Comparison of ENCODE assay signal across 12 cellular contexts in the genomic region with DNA sequence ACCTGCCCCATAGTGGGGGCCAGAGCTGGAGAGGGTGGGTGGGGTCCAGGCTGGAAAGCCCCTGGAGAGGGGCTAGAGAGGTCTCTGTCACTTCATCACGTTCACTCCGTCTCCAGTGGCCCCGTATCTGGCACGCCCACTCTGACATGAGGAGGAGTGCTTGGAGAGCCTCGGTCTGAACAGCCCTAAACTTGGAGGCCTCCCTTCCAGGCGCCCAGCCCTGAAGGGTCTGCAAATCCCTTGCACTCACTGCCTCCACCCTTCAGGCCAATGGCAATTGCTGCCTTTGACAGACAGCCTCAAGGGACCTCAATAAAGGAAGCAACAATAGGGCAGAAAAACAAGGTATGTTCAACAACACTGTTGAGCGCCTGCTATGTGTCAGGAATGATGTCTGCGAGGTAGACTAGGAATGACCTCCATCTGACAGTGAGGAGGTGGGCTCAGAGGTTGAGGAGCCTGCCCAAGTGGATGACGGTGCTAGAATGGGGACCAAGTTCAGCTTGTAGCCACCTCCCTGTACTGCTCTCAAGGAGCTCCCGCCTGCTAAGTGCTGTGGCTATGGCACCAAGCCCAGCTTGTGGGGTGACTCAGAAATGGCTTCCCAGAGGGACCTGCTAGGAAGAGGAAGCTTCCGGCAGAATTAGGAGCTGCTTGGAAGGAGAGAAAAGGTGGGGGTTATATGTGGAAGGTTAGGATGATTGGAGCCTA. TPM values are rescaled to one million over a fixed set of nuclear protein-coding genes. Genes with fewer than 3 reads are reported as not detected.
DNase-seq lines count a peak whose midpoint lies in the region; ATAC-seq and TF ChIP-seq lines count a peak whose summit lies in the region.
"Had no signal": no experiment of that assay in that cellular context is flagged by ENCODE, and none has a peak within 500 bp of the region (broad histone marks: within the 10 kb centered on the region; RNA-seq: fewer than 3 reads in every experiment).

No MANE protein-coding gene starts in this region.

- 0 out of 2 replicates have a peak overlapping the region, but pooled peaks have one; percentile 7 for H3K4me3 ChIP-seq in ACC112 (ENCODE audit: low read depth, low read length)
- no peak overlapping the region for H3K4me3 ChIP-seq in HEK293 (ENCODE audit: low read depth, low read length)

- H3K4me1 Mint-ChIP-seq in naive thymus-derived CD8-positive, alpha-beta T cell, result peaks cover 3 to 6% (median 6%) of the 10 kb centered on the region in 4 donors
- H3K4me1 Mint-ChIP-seq: nephron had no signal

- H3K36me3 ChIP-seq in ACC112 (ENCODE audit: insufficient read depth, low read length), result no peaks in the 10 kb centered on the region
- H3K36me3 ChIP-seq in HEK293 (ENCODE audit: control insufficient read depth in 2 of 2, insufficient read depth in 1 of 2, low read length in 2 of 2), result no peaks in the 10 kb centered on the region

- H3K27ac ChIP-seq in ACC112 (ENCODE audit: low read depth, low read length) (no peak overlapping the region), HEK293 (ENCODE audit: extremely low read depth, low read depth, low read length) (no peak overlapping the region)

- H3K4me1 ChIP-seq in ACC112 (ENCODE audit: control insufficient read depth, insufficient read depth, low read length, unreplicated experiment) (peaks cover 14% of the 10 kb centered on the region), HEK293 (ENCODE audit: control insufficient read depth, insufficient read depth, low read length) (no peaks in the 10 kb centered on the region)

- no peaks in the 10 kb centered on the region for H3K9me3 Mint-ChIP-seq in naive thymus-derived CD8-positive, alpha-beta T cell
- H3K9me3 Mint-ChIP-seq: activated CD4-positive, alpha-beta memory T cell treated with anti-CD3 and anti-CD28 coated beads for 36 hours; nephron had no signal

- H3K4me3 Mint-ChIP-seq in naive thymus-derived CD8-positive, alpha-beta T cell, result no peak overlapping the region
- H3K4me3 Mint-ChIP-seq: activated CD4-positive, alpha-beta memory T cell treated with anti-CD3 and anti-CD28 coated beads for 36 hours; nephron had no signal

- H3K27ac Mint-ChIP-seq in naive thymus-derived CD8-positive, alpha-beta T cell, result peak overlapping the region in 1 of 10 donors; percentile 33
- H3K27ac Mint-ChIP-seq: activated CD4-positive, alpha-beta memory T cell treated with anti-CD3 and anti-CD28 coated beads for 36 hours; nephron had no signal

- no peak for ATAC-seq in naive thymus-derived CD8-positive, alpha-beta T cell
- no peak for ATAC-seq in GM21367 (IDR thresholded peaks at IDR 0.05; ENCODE audit: unreplicated experiment)

- H3K36me3 Mint-ChIP-seq in naive thymus-derived CD8-positive, alpha-beta T cell, result no peaks in the 10 kb centered on the region
- H3K36me3 Mint-ChIP-seq: activated CD4-positive, alpha-beta memory T cell treated with anti-CD3 and anti-CD28 coated beads for 36 hours had no signal

- H3K9me3 ChIP-seq in HEK293 (ENCODE audit: control insufficient read depth, insufficient read depth, low read depth, low read length), result no peaks in the 10 kb centered on the region

- H3K27me3 Mint-ChIP-seq in naive thymus-derived CD8-positive, alpha-beta T cell, result peaks cover 5 to 32% (median 19%) of the 10 kb centered on the region in 5 donors

- CTCF ChIA-PET in HEK293 (lab: Yijun Ruan, JAX), result interaction anchor here (0.6 to 3.2 kb wide), 2 partner anchors 11 to 117 kb away, joined by 3 to 24 read pairs; no protein-coding TSS in a partner anchor

- no peak for TF ChIP-seq CTCF in HEK293 (tag by site-specific recombination; IDR thresholded peaks at IDR 0.05)

- no peaks in the 10 kb centered on the region for H3K79me2 ChIP-seq in ACC112 (ENCODE audit: control insufficient read depth, insufficient read depth, low read length, unreplicated experiment)

- POLR2A ChIA-PET in HEK293 (lab: Yijun Ruan, JAX), result no interaction called here
- POLR2A ChIA-PET in naive thymus-derived CD8-positive, alpha-beta T cell (lab: Charles Lee), result interaction anchor here (0.5 kb wide), 1 partner anchor 335 kb away, joined by 7 read pairs; no protein-coding TSS in a partner anchor

- peak; percentile 58 for DNase-seq in SW480 (ENCODE audit: low spot score)
- peak; percentile 95 for DNase-seq in hepatic stellate cell (ENCODE audit: low spot score)
- no peak for DNase-seq in naive thymus-derived CD8-positive, alpha-beta T cell
- DNase-seq in NCI-H526 treated with DMSO at 0.1 percent for 48 hours (lab: John Stamatoyannopoulos, UW), result no peak
- no peak for DNase-seq in NCI-H1105 (lab: John Stamatoyannopoulos, UW)
- DNase-seq: activated CD4-positive, alpha-beta memory T cell treated with anti-CD3 and anti-CD28 coated beads for 36 hours; effector memory CD4-positive, alpha-beta T cell; NCI-H2081 treated with DMSO at 0.1 percent for 48 hours had no signal

- no peak overlapping the region for H2AFZ ChIP-seq in ACC112 (ENCODE audit: low read length, unreplicated experiment)

- H3K27me3 ChIP-seq in ACC112 (ENCODE audit: insufficient read depth, low read length), result peaks cover 72% of the 10 kb centered on the region

TF ChIP-seq in HEK293, 187 proteins besides CTCF, POLR2A, EP300 and RAD21:
- no peak for TF ChIP-seq YY1 (tag by site-specific recombination; IDR thresholded peaks at IDR 0.05)
- TF ChIP-seq ZNF473 (tag by site-specific recombination; IDR thresholded peaks at IDR 0.05), result no peak
- TF ChIP-seq, protein P1, sequence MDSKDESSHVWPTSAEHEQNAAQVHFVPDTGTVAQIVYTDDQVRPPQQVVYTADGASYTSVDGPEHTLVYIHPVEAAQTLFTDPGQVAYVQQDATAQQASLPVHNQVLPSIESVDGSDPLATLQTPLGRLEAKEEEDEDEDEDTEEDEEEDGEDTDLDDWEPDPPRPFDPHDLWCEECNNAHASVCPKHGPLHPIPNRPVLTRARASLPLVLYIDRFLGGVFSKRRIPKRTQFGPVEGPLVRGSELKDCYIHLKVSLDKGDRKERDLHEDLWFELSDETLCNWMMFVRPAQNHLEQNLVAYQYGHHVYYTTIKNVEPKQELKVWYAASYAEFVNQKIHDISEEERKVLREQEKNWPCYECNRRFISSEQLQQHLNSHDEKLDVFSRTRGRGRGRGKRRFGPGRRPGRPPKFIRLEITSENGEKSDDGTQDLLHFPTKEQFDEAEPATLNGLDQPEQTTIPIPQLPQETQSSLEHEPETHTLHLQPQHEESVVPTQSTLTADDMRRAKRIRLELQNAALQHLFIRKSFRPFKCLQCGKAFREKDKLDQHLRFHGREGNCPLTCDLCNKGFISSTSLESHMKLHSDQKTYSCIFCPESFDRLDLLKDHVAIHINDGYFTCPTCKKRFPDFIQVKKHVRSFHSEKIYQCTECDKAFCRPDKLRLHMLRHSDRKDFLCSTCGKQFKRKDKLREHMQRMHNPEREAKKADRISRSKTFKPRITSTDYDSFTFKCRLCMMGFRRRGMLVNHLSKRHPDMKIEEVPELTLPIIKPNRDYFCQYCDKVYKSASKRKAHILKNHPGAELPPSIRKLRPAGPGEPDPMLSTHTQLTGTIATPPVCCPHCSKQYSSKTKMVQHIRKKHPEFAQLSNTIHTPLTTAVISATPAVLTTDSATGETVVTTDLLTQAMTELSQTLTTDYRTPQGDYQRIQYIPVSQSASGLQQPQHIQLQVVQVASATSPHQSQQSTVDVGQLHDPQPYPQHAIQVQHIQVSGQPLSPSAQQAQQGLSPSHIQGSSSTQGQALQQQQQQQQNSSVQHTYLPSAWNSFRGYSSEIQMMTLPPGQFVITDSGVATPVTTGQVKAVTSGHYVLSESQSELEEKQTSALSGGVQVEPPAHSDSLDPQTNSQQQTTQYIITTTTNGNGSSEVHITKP (tag by site-specific recombination; IDR thresholded peaks at IDR 0.05), result peak; percentile 83
- TF ChIP-seq KLF1 (tag by site-specific recombination; IDR thresholded peaks at IDR 0.05), result no peak
- TF ChIP-seq, protein P2, sequence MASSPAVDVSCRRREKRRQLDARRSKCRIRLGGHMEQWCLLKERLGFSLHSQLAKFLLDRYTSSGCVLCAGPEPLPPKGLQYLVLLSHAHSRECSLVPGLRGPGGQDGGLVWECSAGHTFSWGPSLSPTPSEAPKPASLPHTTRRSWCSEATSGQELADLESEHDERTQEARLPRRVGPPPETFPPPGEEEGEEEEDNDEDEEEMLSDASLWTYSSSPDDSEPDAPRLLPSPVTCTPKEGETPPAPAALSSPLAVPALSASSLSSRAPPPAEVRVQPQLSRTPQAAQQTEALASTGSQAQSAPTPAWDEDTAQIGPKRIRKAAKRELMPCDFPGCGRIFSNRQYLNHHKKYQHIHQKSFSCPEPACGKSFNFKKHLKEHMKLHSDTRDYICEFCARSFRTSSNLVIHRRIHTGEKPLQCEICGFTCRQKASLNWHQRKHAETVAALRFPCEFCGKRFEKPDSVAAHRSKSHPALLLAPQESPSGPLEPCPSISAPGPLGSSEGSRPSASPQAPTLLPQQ (tag by site-specific recombination; IDR thresholded peaks at IDR 0.05), result no peak
- no peak for TF ChIP-seq BCL11B (tag by site-specific recombination; IDR thresholded peaks at IDR 0.05; ENCODE audit: low read depth)
TF ChIP-seq in HEK293: peak in this region for 1.

RNA-seq across cellular contexts. Expression of gene EPX, which starts 2.9 kb away (rescaled TPM):
- total RNA-seq in naive thymus-derived CD8-positive, alpha-beta T cell, result not detected
- not detected for polyA plus RNA-seq in naive thymus-derived CD8-positive, alpha-beta T cell
- total RNA-seq: activated CD4-positive, alpha-beta memory T cell treated with anti-CD3 and anti-CD28 coated beads for 36 hours had no signal

RNA-seq across cellular contexts. Expression of gene OR4D2, which starts 22.8 kb away (rescaled TPM):
- total RNA-seq in naive thymus-derived CD8-positive, alpha-beta T cell, result not detected
- not detected for polyA plus RNA-seq in naive thymus-derived CD8-positive, alpha-beta T cell
- total RNA-seq: activated CD4-positive, alpha-beta memory T cell treated with anti-CD3 and anti-CD28 coated beads for 36 hours had no signal

RNA-seq across cellular contexts. Expression of gene MKS1, which starts 29.5 kb away (rescaled TPM):
- 10 to 100 TPM; 23.0 to 28.5 TPM for total RNA-seq in naive thymus-derived CD8-positive, alpha-beta T cell
- polyA plus RNA-seq in naive thymus-derived CD8-positive, alpha-beta T cell, result 10 to 100 TPM; 10.5 to 14.2 (median 13.0) TPM

RNA-seq across cellular contexts. Expression of gene OR4D1, which starts 41.4 kb away (rescaled TPM):
- total RNA-seq in naive thymus-derived CD8-positive, alpha-beta T cell, result 1 to 10 TPM; 2.6 to 2.9 TPM
- 1 to 10 TPM; 1.6 to 3.0 (median 2.9) TPM for polyA plus RNA-seq in naive thymus-derived CD8-positive, alpha-beta T cell

RNA-seq across cellular contexts. Expression of gene LPO, which starts 48.8 kb away (rescaled TPM):
- total RNA-seq in naive thymus-derived CD8-positive, alpha-beta T cell, result not detected
- not detected for polyA plus RNA-seq in naive thymus-derived CD8-positive, alpha-beta T cell
- total RNA-seq: activated CD4-positive, alpha-beta memory T cell treated with anti-CD3 and anti-CD28 coated beads for 36 hours had no signal

Comparison
In these comparisons a context has a peak if more than half of its experiments do, and no peak if none do; other contexts are left out.
1. DNase-seq: peak in SW480 (single experiment) and hepatic stellate cell (single experiment); none in naive thymus-derived CD8-positive, alpha-beta T cell (0 of 10), NCI-H526 treated with DMSO at 0.1 percent for 48 hours (single experiment) and NCI-H1105 (single experiment).